21 cellular contexts compared by ENCODE assay signal in genomic region chr16:15819046-15819445, GRCh38. TPM values are rescaled to one million over a fixed set of nuclear protein-coding genes. Genes with fewer than 3 reads are reported as not detected.
DNase-seq lines count a peak whose midpoint lies in the region; ATAC-seq, FAIRE-seq and TF ChIP-seq lines count a peak whose summit lies in the region.
"Had no signal": no experiment of that assay in that cellular context is flagged by ENCODE, and none has a peak within 500 bp of the region (broad histone marks: within the 10 kb centered on the region; RNA-seq: fewer than 3 reads in every experiment).

No MANE protein-coding gene starts in this region.

- BruUV-seq in HepG2 (replicated peaks; lab: Mats Ljungman, UMichigan) = no TSS peak

- no peak overlapping the region for H3K27ac Mint-ChIP-seq in activated T-helper 17 cell treated with anti-CD3 and anti-CD28 coated beads, Interleukin-2, amount 50 U/mL, for 72 hours
- H3K27ac Mint-ChIP-seq in type B pancreatic cell = no peak overlapping the region
- H3K27ac Mint-ChIP-seq: B cell; CD4-positive, alpha-beta T cell had no signal

- intact Hi-C loops in HepG2 (cut with micrococcal nuclease; ENCODE audit: unreplicated experiment) (no loop called here), right lobe of liver (cut with DNase I) (loop anchor here in 1 of 2 donors (5.0 kb wide), 1 partner anchor 57 kb away; no protein-coding TSS in a partner anchor)

- TF ChIP-seq RAD21 in HepG2 (CRISPR knock-in tag; IDR thresholded peaks at IDR 0.05) = no peak

- H3K9ac ChIP-seq in HepG2 (ENCODE audit: insufficient read depth, low read depth, low read length) = no peak overlapping the region
- H3K9ac ChIP-seq: GM23248 had no signal

- no peak for FAIRE-seq in HepG2 (lab: Jason Lieb, UNC)
- FAIRE-seq: GM12878, GM18507, H54 had no signal

- POLR2A ChIA-PET in HepG2 (lab: Yijun Ruan, JAX) = no interaction called here

- peaks cover 8 to 28% of the 10 kb centered on the region in 2 experiments for H3K27me3 ChIP-seq in HepG2 (ENCODE audit: control insufficient read depth in 1 of 2, insufficient read depth in 2 of 2, low read length in 2 of 2)
- H3K27me3 ChIP-seq in right lobe of liver = no peaks in the 10 kb centered on the region
- H3K27me3 ChIP-seq in gastroesophageal sphincter = no peaks in the 10 kb centered on the region
- H3K27me3 ChIP-seq in thoracic aorta (replicated peaks; ENCODE audit: insufficient read depth) = no peaks in the 10 kb centered on the region

- H3K9me3 ChIP-seq in HepG2 (ENCODE audit: low read length) (peaks cover 13% of the 10 kb centered on the region), right lobe of liver (peaks cover 0 to 8% (median 0%) of the 10 kb centered on the region in 4 donors), gastroesophageal sphincter (no peaks in the 10 kb centered on the region), thoracic aorta (peaks cover 3% of the 10 kb centered on the region)

- TF ChIP-seq CTCF in HepG2 (CRISPR knock-in tag; IDR thresholded peaks at IDR 0.05) = no peak
- no peak for TF ChIP-seq CTCF in right lobe of liver (IDR thresholded peaks at IDR 0.05)
- no peak for TF ChIP-seq CTCF in gastroesophageal sphincter (IDR thresholded peaks at IDR 0.05)
- no peak for TF ChIP-seq CTCF in thoracic aorta (IDR thresholded peaks at IDR 0.05)
- no peak for TF ChIP-seq CTCF in type B pancreatic cell (conservative IDR thresholded peaks at IDR 0.05)

- H3K79me2 ChIP-seq in HepG2 (ENCODE audit: insufficient read depth, low read length) = no peaks in the 10 kb centered on the region

- peaks cover 5% of the 10 kb centered on the region for H3K9me3 Mint-ChIP-seq in activated T-helper 17 cell treated with anti-CD3 and anti-CD28 coated beads, Interleukin-2, amount 50 U/mL, for 72 hours
- peaks cover 8% of the 10 kb centered on the region for H3K9me3 Mint-ChIP-seq in type B pancreatic cell

- DNase-seq in HepG2 (ENCODE audit: low spot score) (no peak), right lobe of liver (no peak), thoracic aorta (ENCODE audit: low spot score) (no peak), type B pancreatic cell (ENCODE audit: extremely low spot score, unreplicated experiment) (no peak), AG08396 (ENCODE audit: low spot score) (no peak)
- DNase-seq: 8988T; ACHN; C1 segment of cervical spinal cord; Calu3; CD4-positive, alpha-beta T cell; DMS79; GM23248 had no signal

- H3K4me3 Mint-ChIP-seq in activated T-helper 17 cell treated with anti-CD3 and anti-CD28 coated beads, Interleukin-2, amount 50 U/mL, for 72 hours = no peak overlapping the region
- H3K4me3 Mint-ChIP-seq in type B pancreatic cell = no peak overlapping the region
- H3K4me3 Mint-ChIP-seq: B cell; CD4-positive, alpha-beta T cell had no signal

- H2AFZ ChIP-seq in HepG2 (ENCODE audit: low read length) = no peak overlapping the region
- H2AFZ ChIP-seq: GM23248 had no signal

- ATAC-seq in HepG2 (no peak), right lobe of liver (no peak), gastroesophageal sphincter (no peak), thoracic aorta (ENCODE audit: insufficient number of reproducible peaks, low FRiP score, low read depth) (no peak)
- ATAC-seq in activated T-helper 17 cell treated with anti-CD3 and anti-CD28 coated beads, Interleukin-2, amount 50 U/mL, for 72 hours (replicated peaks) = no peak
- ATAC-seq: GM12878, HCT116 had no signal

- in situ Hi-C loops in HepG2 (cut with HindIII; ENCODE audit: extremely low pct_ligation_motif_present, low pct_unique_long_range_greater_than_20kb) = no loop called here

- H3K4me3 ChIP-seq in HepG2 (replicated peaks in 1 of 3; ENCODE audit: insufficient read depth in 1 of 3, low read depth in 2 of 3, low read length in 3 of 3) (no peak overlapping the region), right lobe of liver (no peak overlapping the region), gastroesophageal sphincter (no peak overlapping the region), thoracic aorta (no peak overlapping the region)
- H3K4me3 ChIP-seq: GM12878, GM23248 had no signal

- H3K36me3 ChIP-seq in HepG2 (replicated peaks in 1 of 2; ENCODE audit: control insufficient read depth in 1 of 2, insufficient read depth in 2 of 2, low read length in 2 of 2) = no peaks in the 10 kb centered on the region
- no peaks in the 10 kb centered on the region for H3K36me3 ChIP-seq in right lobe of liver
- H3K36me3 ChIP-seq in gastroesophageal sphincter = peaks cover 0 to 77% of the 10 kb centered on the region in 2 donors
- H3K36me3 ChIP-seq in thoracic aorta = peaks cover 62% of the 10 kb centered on the region

- no peaks in the 10 kb centered on the region for H3K4me1 ChIP-seq in HepG2 (ENCODE audit: insufficient read depth, low read length)
- H3K4me1 ChIP-seq in right lobe of liver = no peaks in the 10 kb centered on the region
- peaks cover 0 to 100% (median 0%) of the 10 kb centered on the region in 3 donors for H3K4me1 ChIP-seq in gastroesophageal sphincter
- H3K4me1 ChIP-seq in thoracic aorta (ENCODE audit: control insufficient read depth in 1 of 2, low read depth in 2 of 2) = peaks cover 29 to 78% of the 10 kb centered on the region in 2 donors

- H4K20me1 ChIP-seq in HepG2 (ENCODE audit: insufficient read depth, low read length) = peaks cover 2% of the 10 kb centered on the region; the same call in 1 of the 2 replicates

- H3K4me1 Mint-ChIP-seq in activated T-helper 17 cell treated with anti-CD3 and anti-CD28 coated beads, Interleukin-2, amount 50 U/mL, for 72 hours = no peaks in the 10 kb centered on the region
- no peaks in the 10 kb centered on the region for H3K4me1 Mint-ChIP-seq in type B pancreatic cell (ENCODE audit: unreplicated experiment)
- H3K4me1 Mint-ChIP-seq: B cell had no signal

- CTCF ChIA-PET in HepG2 (lab: Yijun Ruan, JAX; ENCODE audit: low intra/inter-chr PET ratio, low total read pairs) = no interaction called here

- H3K36me3 Mint-ChIP-seq in activated T-helper 17 cell treated with anti-CD3 and anti-CD28 coated beads, Interleukin-2, amount 50 U/mL, for 72 hours (ENCODE audit: low read depth) = no peaks in the 10 kb centered on the region
- no peaks in the 10 kb centered on the region for H3K36me3 Mint-ChIP-seq in type B pancreatic cell

- no peak for TF ChIP-seq EP300 in HepG2 (IDR thresholded peaks at IDR 0.05; ENCODE audit: low read depth in 2 of 2, low read length in 2 of 2)
- no peak for TF ChIP-seq EP300 in HepG2 (CRISPR knock-in tag; IDR thresholded peaks at IDR 0.05; ENCODE audit: borderline replicate concordance)
- no peak for TF ChIP-seq EP300 in gastroesophageal sphincter (IDR thresholded peaks at IDR 0.05)

- no peak overlapping the region for H3K4me2 ChIP-seq in HepG2 (ENCODE audit: low read depth, low read length)

- no peak for TF ChIP-seq POLR2A in HepG2 (IDR thresholded peaks at IDR 0.05; ENCODE audit: insufficient read depth in 1 of 2, low read depth in 2 of 2, low read length in 2 of 2)
- TF ChIP-seq POLR2A in right lobe of liver (IDR thresholded peaks at IDR 0.05) = no peak
- no peak for TF ChIP-seq POLR2A in gastroesophageal sphincter (IDR thresholded peaks at IDR 0.05)

- H3K27me3 Mint-ChIP-seq in activated T-helper 17 cell treated with anti-CD3 and anti-CD28 coated beads, Interleukin-2, amount 50 U/mL, for 72 hours = peaks cover 12% of the 10 kb centered on the region
- peaks cover 23% of the 10 kb centered on the region for H3K27me3 Mint-ChIP-seq in type B pancreatic cell
- H3K27me3 Mint-ChIP-seq: B cell had no signal

- WGBS in HepG2 (ENCODE audit: low lambda C conversion rate) = 77% methylated on average over 2 of the region's 2 CpGs
- WGBS in right lobe of liver (ENCODE audit: insufficient coverage, low coverage, low lambda C conversion rate, missing lambda C conversion rate) = 67% methylated on average over 2 of the region's 2 CpGs
- WGBS in gastroesophageal sphincter (ENCODE audit: low coverage in 1 of 2), 2 donors = 70 to 71% methylated on average over 1 to 2 of the region's 2 CpGs

- H3K27ac ChIP-seq in HepG2 (ENCODE audit: extremely low read length, insufficient read depth, low read length) (no peak overlapping the region), right lobe of liver (no peak overlapping the region), gastroesophageal sphincter (peak overlapping the region; percentile 75 to 92 (median 81)), thoracic aorta (peak overlapping the region; percentile 60 to 77)
- H3K27ac ChIP-seq: GM23248, HL-60 had no signal

TF ChIP-seq in HepG2, 621 proteins besides CTCF, POLR2A, EP300 and RAD21 (continues in another document):
- TF ChIP-seq MAFK (conservative IDR thresholded peaks at IDR 0.05 in 1 of 2, IDR thresholded peaks at IDR 0.05 in 1 of 2; ENCODE audit: low read length in 2 of 2) = peak; percentile 97 to 98

RNA-seq across cellular contexts. Expression of gene MYH11, which starts 37.8 kb away (rescaled TPM):
- total RNA-seq in HepG2 (2016; rRNA removed; fragmentation: Illumina TruSeq; extraction: Trizol) = not detected in 2 replicates
- total RNA-seq in HepG2 (2016; cell fraction: cytosol; rRNA removed; fragmentation: Illumina TruSeq; extraction: Trizol; ENCODE audit: low read depth) = not detected in 2 replicates
- total RNA-seq in HepG2 (2016; cell fraction: insoluble cytoplasmic fraction; rRNA removed; fragmentation: Illumina TruSeq; extraction: Trizol) = not detected in 2 replicates
- not detected in 2 replicates for total RNA-seq in HepG2 (2016; cell fraction: membrane; rRNA removed; fragmentation: Illumina TruSeq; extraction: Trizol)
- total RNA-seq in HepG2 (2016; cell fraction: nucleus; rRNA removed; fragmentation: Illumina TruSeq; extraction: Trizol) = not detected in 2 replicates
- not detected in 2 replicates for polyA plus RNA-seq in HepG2 (2011; rRNA removed)
- polyA plus RNA-seq in HepG2 (2011; cell fraction: cytosol; rRNA removed) = not detected in 2 replicates
- polyA plus RNA-seq in HepG2 (2011; cell fraction: nucleus; rRNA removed) = not detected in 2 replicates
- 0.25 and 0.60 TPM in 2 replicates for polyA plus RNA-seq in HepG2 (2012)
- polyA plus RNA-seq in HepG2 (2016; cell fraction: cytosol; fragmentation: Illumina TruSeq; extraction: Trizol; ENCODE audit: low read depth) = not detected in 2 replicates
- not detected in 2 replicates for polyA plus RNA-seq in HepG2 (2016; cell fraction: insoluble cytoplasmic fraction; fragmentation: Illumina TruSeq; extraction: Trizol; ENCODE audit: low read depth)
- polyA plus RNA-seq in HepG2 (2016; cell fraction: membrane; fragmentation: Illumina TruSeq; extraction: Trizol; ENCODE audit: low read depth) = not detected in 2 replicates
- not detected in 2 replicates for polyA plus RNA-seq in HepG2 (2016; cell fraction: nucleus; fragmentation: Illumina TruSeq; extraction: Trizol; ENCODE audit: insufficient read depth, low read depth)
- 0.14 TPM in 1 of 2 replicates, not detected in the other for polyA minus RNA-seq in HepG2 (2011; rRNA and poly(A)+ RNA removed; ENCODE audit: low replicate concordance)
- not detected in 2 replicates for polyA minus RNA-seq in HepG2 (2011; cell fraction: cytosol; rRNA and poly(A)+ RNA removed)
- not detected in 2 replicates for polyA minus RNA-seq in HepG2 (2011; cell fraction: nucleus; rRNA and poly(A)+ RNA removed)
- 1 to 10 TPM; 1.5 to 3.9 (median 2.7) TPM for total RNA-seq in right lobe of liver
- total RNA-seq in gastroesophageal sphincter = over 10,000 TPM in 3 of 4 donors, 1,000 to 10,000 TPM in 1; 7,231 to 23,237 (median 11,307) TPM
- total RNA-seq in thoracic aorta = 1,000 to 10,000 TPM; 2,411 to 2,456 TPM
- total RNA-seq in activated T-helper 17 cell treated with anti-CD3 and anti-CD28 coated beads, Interleukin-2, amount 50 U/mL, for 72 hours = not detected
- 0.43 TPM in 1 of 2 replicates, not detected in the other for total RNA-seq in type B pancreatic cell (ENCODE audit: low replicate concordance)
- total RNA-seq: CD4-positive, alpha-beta T cell; G401; GM23248 had no signal

Comparison
In these comparisons a context has a peak if more than half of its experiments do, and no peak if none do; other contexts are left out.
1. H3K27ac ChIP-seq: peak in gastroesophageal sphincter (4 of 4) and thoracic aorta (2 of 2); none in HepG2 (single experiment) and right lobe of liver (0 of 3).
2. RNA of gene MYH11, which starts 37.8 kb away (total RNA-seq): 7,231 to 23,237 TPM in gastroesophageal sphincter and 2,411 to 2,456 TPM in thoracic aorta; 1.5 to 3.9 TPM in right lobe of liver, 0.43 TPM in type B pancreatic cell, not detected in activated T-helper 17 cell treated with anti-CD3 and anti-CD28 coated beads, Interleukin-2, amount 50 U/mL, for 72 hours and not detected in HepG2; every median in the first group is over 100 times any median in the second.